ENCODE assay signal across 8 cellular contexts in the genomic region with DNA sequence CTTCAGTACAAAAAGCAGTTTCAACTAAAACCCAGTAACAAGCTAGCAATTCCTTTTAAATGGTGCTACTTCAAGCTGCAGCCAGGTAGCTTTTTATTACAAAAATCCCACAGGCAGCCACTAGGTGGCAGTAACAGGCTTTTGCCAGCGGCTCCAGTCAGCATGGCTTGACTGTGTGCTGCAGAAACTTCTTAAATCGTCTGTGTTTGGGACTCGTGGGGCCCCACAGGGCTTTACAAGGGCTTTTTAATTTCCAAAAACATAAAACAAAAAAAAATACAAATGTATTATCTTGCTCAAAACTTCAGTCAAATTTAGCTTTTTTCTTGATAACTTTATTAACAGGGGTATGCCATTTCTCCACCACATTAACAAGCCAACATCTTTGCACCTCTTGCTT. TPM values are rescaled to one million over a fixed set of nuclear protein-coding genes. Genes with fewer than 3 reads are reported as not detected.
A peak's percentile ranks its signal among the peaks of the same experiment; 100 is the strongest.
DNase-seq lines count a peak whose midpoint lies in the region; ATAC-seq and FAIRE-seq lines count a peak whose summit lies in the region.

No MANE protein-coding gene starts in this region.

- H3K27ac Mint-ChIP-seq in naive B cell: no peak overlapping the region

- H3K27me3 Mint-ChIP-seq in naive B cell: peaks cover 20 to 38% (median 22%) of the 10 kb centered on the region in 3 donors

- ATAC-seq in HG03354 (IDR thresholded peaks at IDR 0.05; ENCODE audit: poor library complexity, severe bottlenecking, unreplicated experiment): peak; percentile 81
- ATAC-seq in naive B cell (ENCODE audit: low read depth in 2 of 2): peak; percentile 35 to 48

- peak overlapping the region in 1 of 8 donors; percentile 7 for H3K4me3 Mint-ChIP-seq in naive B cell

- H3K9me3 Mint-ChIP-seq in naive B cell: peaks cover 0 to 3% (median 0%) of the 10 kb centered on the region in 7 donors

- peak; percentile 33 for FAIRE-seq in endometrium (lab: Jason Lieb, UNC)

- DNase-seq in NCI-H2081 (lab: John Stamatoyannopoulos, UW) (peak; percentile 58 to 66), NCI-H2081 treated with DMSO at 0.1 percent for 48 hours (lab: John Stamatoyannopoulos, UW) (no peak), NCI-H82 treated with DMSO at 0.1 percent for 48 hours (lab: John Stamatoyannopoulos, UW; ENCODE audit: unreplicated experiment) (peak; percentile 47), naive B cell (peak; percentile 40)
- DNase-seq in activated CD8-positive, alpha-beta memory T cell treated with anti-CD3 and anti-CD28 coated beads for 4 hours (ENCODE audit: low read depth in 2 of 2): peak; percentile 33 to 47
- DNase-seq in stimulated activated CD8-positive, alpha-beta memory T cell treated with anti-CD3 and anti-CD28 coated beads, Interleukin-7, amount 100 ng/mL, for 24 hours (ENCODE audit: low read depth): peak; percentile 21

- no peaks in the 10 kb centered on the region for H3K36me3 Mint-ChIP-seq in naive B cell

- H3K4me1 Mint-ChIP-seq in naive B cell: peaks cover 0 to 4% (median 0%) of the 10 kb centered on the region in 3 donors

RNA-seq across cellular contexts. Expression of gene CLEC4E, which starts 3.6 kb away (rescaled TPM):
- under 1 TPM in 2 of 6 donors, not detected in 4; 0.35 to 0.88 TPM for polyA plus RNA-seq in naive B cell (ENCODE audit: low read depth in 6 of 6)

RNA-seq across cellular contexts. Expression of gene CLEC4D, which starts 31.0 kb away (rescaled TPM):
- under 1 TPM in 1 of 6 donors, not detected in 5; 0.51 TPM for polyA plus RNA-seq in naive B cell (ENCODE audit: low read depth in 6 of 6)
